Comparison of ENCODE assay signal across 9 cellular contexts in the genomic region with DNA sequence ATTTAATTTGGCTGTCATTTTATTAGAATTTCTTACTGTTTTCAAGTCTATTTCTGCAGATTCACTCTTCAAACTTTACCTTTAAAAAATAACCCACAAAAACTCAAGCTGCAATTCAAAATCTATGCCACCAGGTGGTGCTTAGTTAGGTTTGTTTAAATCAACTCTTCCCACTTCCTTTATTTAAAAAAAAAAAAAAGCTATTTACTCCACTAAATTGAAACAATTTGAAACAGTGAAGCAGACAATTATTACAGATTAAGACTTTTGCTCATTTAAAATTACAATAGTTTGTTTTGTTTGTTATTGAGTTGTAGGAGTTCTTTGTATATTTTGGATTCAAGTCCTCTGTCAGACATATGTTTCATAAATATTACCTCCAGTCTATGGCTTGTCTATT.
A peak's percentile ranks its signal among the peaks of the same experiment; 100 is the strongest.
DNase-seq lines count a peak whose midpoint lies in the region; ATAC-seq and TF ChIP-seq lines count a peak whose summit lies in the region.
"Had no signal": no experiment of that assay in that cellular context is flagged by ENCODE, and none has a peak within 500 bp of the region (broad histone marks: within the 10 kb centered on the region; RNA-seq: fewer than 3 reads in every experiment).

No MANE protein-coding gene starts in this region.

- no peak for ATAC-seq in GM18907 (IDR thresholded peaks at IDR 0.05; ENCODE audit: unreplicated experiment)

- DNase-seq in ACHN (peak; percentile 66), GM10266 (ENCODE audit: extremely low spot score) (peak; percentile 22), erythroblast (lab: John Stamatoyannopoulos, UW) (peak; percentile 22 to 25), tibial artery (no peak), DMS79 treated with DMSO at 0.1 percent for 48 hours (lab: John Stamatoyannopoulos, UW) (no peak), SHP77 (lab: John Stamatoyannopoulos, UW) (no peak)

- no peaks in the 10 kb centered on the region for H3K4me1 ChIP-seq in OCI-LY3 (ENCODE audit: low read length)
- H3K4me1 ChIP-seq in tibial artery: no peaks in the 10 kb centered on the region

- no peak overlapping the region for H3K9ac ChIP-seq in OCI-LY3 (ENCODE audit: low read length)

- TF ChIP-seq CTCF in GM10266 (IDR thresholded peaks at IDR 0.05; ENCODE audit: control insufficient read depth, insufficient read depth, low read depth, missing control alignments): peak; percentile 44
- TF ChIP-seq CTCF in OCI-LY3 (IDR thresholded peaks at IDR 0.05; ENCODE audit: low read depth, low read length): peak; percentile 53
- peak; percentile 14 to 27 for TF ChIP-seq CTCF in tibial artery (IDR thresholded peaks at IDR 0.05)

- H3K27me3 ChIP-seq in OCI-LY3 (ENCODE audit: low read depth, low read length) (0 out of 2 replicates have a peak, but pooled peaks cover 6% of the 10 kb centered on the region), tibial artery (no peaks in the 10 kb centered on the region)

- in situ Hi-C loops in ACHN (cut with HindIII; ENCODE audit: low pct_ligation_motif_present, low pct_unique_long_range_greater_than_20kb, low sequenced_read_pairs): no loop called here

- no peaks in the 10 kb centered on the region for H3K36me3 ChIP-seq in OCI-LY3 (replicated peaks; ENCODE audit: low read depth, low read length)
- no peaks in the 10 kb centered on the region for H3K36me3 ChIP-seq in tibial artery

- H3K79me2 ChIP-seq in OCI-LY3 (ENCODE audit: low read length): no peaks in the 10 kb centered on the region

- H4K20me1 ChIP-seq in OCI-LY3 (ENCODE audit: insufficient read depth, low read length): no peaks in the 10 kb centered on the region

- H3K27ac ChIP-seq in OCI-LY3 (ENCODE audit: low read length) (no peak overlapping the region), tibial artery (no peak overlapping the region)
- H3K27ac ChIP-seq: HL-60 had no signal

- intact Hi-C loops in tibial artery (cut with DNase I; ENCODE audit: low total_unique reads): no loop called here

- H2AFZ ChIP-seq in OCI-LY3 (ENCODE audit: low read depth, low read length): no peak overlapping the region

- no peak overlapping the region for H3K4me3 ChIP-seq in OCI-LY3 (ENCODE audit: low read length)
- H3K4me3 ChIP-seq in tibial artery: no peak overlapping the region

- H3K9me3 ChIP-seq in OCI-LY3 (ENCODE audit: insufficient read depth, low read length) (no peaks in the 10 kb centered on the region), tibial artery (no peaks in the 10 kb centered on the region)

- TF ChIP-seq POLR2A in erythroblast (IDR thresholded peaks at IDR 0.05; ENCODE audit: low read length): no peak

- H3K4me2 ChIP-seq in OCI-LY3 (ENCODE audit: low read length): no peak overlapping the region

Comparison
In these comparisons a context has a peak if more than half of its experiments do, and no peak if none do; other contexts are left out.
1. DNase-seq: peak in ACHN (single experiment), GM10266 (single experiment) and erythroblast (2 of 2); none in tibial artery (0 of 2), DMS79 treated with DMSO at 0.1 percent for 48 hours (single experiment) and SHP77 (0 of 2).
2. Peak in every context shown above with its lines, with median percentiles within 50 percentile points of each other: CTCF ChIP-seq.